1 cellular context compared by ENCODE assay signal in genomic region chr2:223040527-223040926, GRCh38.
TF ChIP-seq lines count a peak whose summit lies in the region.

No MANE protein-coding gene starts in this region.

TF ChIP-seq in IMR-90, 13 proteins besides CTCF, POLR2A, EP300 and RAD21 (continued from another document):
- TF ChIP-seq BHLHE40 (IDR thresholded peaks at IDR 0.05; ENCODE audit: low read depth, low read length) (no peak), NFE2L2 (IDR thresholded peaks at IDR 0.05; ENCODE audit: low read depth, low read length) (no peak), RFX5 (IDR thresholded peaks at IDR 0.05; ENCODE audit: low read depth, low read length) (no peak), MXI1 (IDR thresholded peaks at IDR 0.05; ENCODE audit: borderline replicate concordance, low read depth, low read length) (no peak), CHD1 (IDR thresholded peaks at IDR 0.05; ENCODE audit: low read depth, low read length) (no peak), MAZ (IDR thresholded peaks at IDR 0.05; ENCODE audit: borderline replicate concordance, low read depth, low read length) (no peak)
- TF ChIP-seq, protein P1, sequence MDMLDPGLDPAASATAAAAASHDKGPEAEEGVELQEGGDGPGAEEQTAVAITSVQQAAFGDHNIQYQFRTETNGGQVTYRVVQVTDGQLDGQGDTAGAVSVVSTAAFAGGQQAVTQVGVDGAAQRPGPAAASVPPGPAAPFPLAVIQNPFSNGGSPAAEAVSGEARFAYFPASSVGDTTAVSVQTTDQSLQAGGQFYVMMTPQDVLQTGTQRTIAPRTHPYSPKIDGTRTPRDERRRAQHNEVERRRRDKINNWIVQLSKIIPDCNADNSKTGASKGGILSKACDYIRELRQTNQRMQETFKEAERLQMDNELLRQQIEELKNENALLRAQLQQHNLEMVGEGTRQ (IDR thresholded peaks at IDR 0.05; ENCODE audit: low read depth, low read length): no peak
